Comparison of ENCODE assay signal across 12 cellular contexts in genomic region chr2:197806317-197806633, GRCh38. TPM values are rescaled to one million over a fixed set of nuclear protein-coding genes. Genes with fewer than 3 reads are reported as not detected.
DNase-seq lines count a peak whose midpoint lies in the region; ATAC-seq and TF ChIP-seq lines count a peak whose summit lies in the region.
"Had no signal": no experiment of that assay in that cellular context is flagged by ENCODE, and none has a peak within 500 bp of the region (broad histone marks: within the 10 kb centered on the region; RNA-seq: fewer than 3 reads in every experiment).

No MANE protein-coding gene starts in this region.

- no peak overlapping the region for H2BK12ac ChIP-seq in mesenchymal stem cell (ENCODE audit: low read length in 2 of 2)

- H3K27ac ChIP-seq in mesenchymal stem cell (ENCODE audit: low read length, poor library complexity, severe bottlenecking) (no peak overlapping the region), tibial artery (peak overlapping the region in 1 of 2 donors; percentile 87)
- H3K27ac ChIP-seq: neural progenitor cell had no signal

- no peak overlapping the region for H2BK120ac ChIP-seq in mesenchymal stem cell (ENCODE audit: low read depth, low read length)

- no peak overlapping the region for H2AK5ac ChIP-seq in mesenchymal stem cell (ENCODE audit: low read length, severe bottlenecking)

- TF ChIP-seq CTCF in tibial artery (IDR thresholded peaks at IDR 0.05): no peak

- no peak overlapping the region for H4K91ac ChIP-seq in mesenchymal stem cell (ENCODE audit: low read length)

- 50% methylated on average over 2 of the region's 2 CpGs for WGBS in mesenchymal stem cell

- H3K4me3 Mint-ChIP-seq in activated T-cell treated with anti-CD3 and anti-CD28 coated beads, Interleukin-2, amount 50 U/mL, for 4 hours: peak overlapping the region; percentile 86
- peak overlapping the region; percentile 78 for H3K4me3 Mint-ChIP-seq in activated naive CD8-positive, alpha-beta T cell treated with anti-CD3 and anti-CD28 coated beads for 36 hours

- ATAC-seq in activated T-cell treated with anti-CD3 and anti-CD28 coated beads, Interleukin-2, amount 50 U/mL, for 4 hours: no peak
- ATAC-seq in HG02678 (IDR thresholded peaks at IDR 0.05; ENCODE audit: unreplicated experiment): no peak

- H3K27ac Mint-ChIP-seq in activated naive CD8-positive, alpha-beta T cell treated with anti-CD3 and anti-CD28 coated beads for 36 hours: no peak overlapping the region
- H3K27ac Mint-ChIP-seq: neural progenitor cell had no signal

- H3K4me1 ChIP-seq in mesenchymal stem cell (ENCODE audit: control insufficient read depth, insufficient read depth, low read depth, low read length) (peaks cover 8% of the 10 kb centered on the region), tibial artery (peaks cover 0 to 45% (median 8%) of the 10 kb centered on the region in 4 donors)

- no peaks in the 10 kb centered on the region for H3K36me3 ChIP-seq in mesenchymal stem cell (ENCODE audit: control insufficient read depth in 1 of 2, insufficient read depth in 2 of 2, low read depth in 1 of 2, low read length in 2 of 2)
- H3K36me3 ChIP-seq in tibial artery: no peaks in the 10 kb centered on the region
- H3K36me3 ChIP-seq: neural progenitor cell had no signal

- H4K8ac ChIP-seq in mesenchymal stem cell (ENCODE audit: low read length): no peak overlapping the region

- no peaks in the 10 kb centered on the region for H3K27me3 Mint-ChIP-seq in activated T-cell treated with anti-CD3 and anti-CD28 coated beads, Interleukin-2, amount 50 U/mL, for 4 hours (ENCODE audit: low read depth)
- no peaks in the 10 kb centered on the region for H3K27me3 Mint-ChIP-seq in activated naive CD8-positive, alpha-beta T cell treated with anti-CD3 and anti-CD28 coated beads for 36 hours

- intact Hi-C loops in tibial artery (cut with DNase I; ENCODE audit: low total_unique reads): no loop called here

- no peaks in the 10 kb centered on the region for H3K9me3 ChIP-seq in mesenchymal stem cell (ENCODE audit: control insufficient read depth, low read length)
- H3K9me3 ChIP-seq in tibial artery: no peaks in the 10 kb centered on the region

- peaks cover 0 to 34% of the 10 kb centered on the region in 2 experiments for H3K27me3 ChIP-seq in mesenchymal stem cell (ENCODE audit: control insufficient read depth in 1 of 2, insufficient read depth in 1 of 2, low read length in 2 of 2)
- H3K27me3 ChIP-seq in tibial artery: no peaks in the 10 kb centered on the region

- no peak overlapping the region for H3K18ac ChIP-seq in mesenchymal stem cell (ENCODE audit: low read depth in 1 of 2, low read length in 2 of 2)

- no peak overlapping the region for H2AFZ ChIP-seq in mesenchymal stem cell (ENCODE audit: low read depth, low read length)
- H2AFZ ChIP-seq: neural progenitor cell had no signal

- H2BK15ac ChIP-seq in mesenchymal stem cell (ENCODE audit: low read depth, poor library complexity, severe bottlenecking): no peak overlapping the region

- no peaks in the 10 kb centered on the region for H3K36me3 Mint-ChIP-seq in activated T-cell treated with anti-CD3 and anti-CD28 coated beads, Interleukin-2, amount 50 U/mL, for 4 hours (ENCODE audit: insufficient read depth)
- H3K36me3 Mint-ChIP-seq in activated naive CD8-positive, alpha-beta T cell treated with anti-CD3 and anti-CD28 coated beads for 36 hours: no peaks in the 10 kb centered on the region
- H3K36me3 Mint-ChIP-seq: neural progenitor cell had no signal

- H3K14ac ChIP-seq in mesenchymal stem cell (ENCODE audit: low read length in 2 of 2): no peak overlapping the region

- peaks cover 61% of the 10 kb centered on the region for H3K4me1 Mint-ChIP-seq in activated T-cell treated with anti-CD3 and anti-CD28 coated beads, Interleukin-2, amount 50 U/mL, for 4 hours (ENCODE audit: low read depth)
- peaks cover 41% of the 10 kb centered on the region for H3K4me1 Mint-ChIP-seq in activated naive CD8-positive, alpha-beta T cell treated with anti-CD3 and anti-CD28 coated beads for 36 hours

- H3K23ac ChIP-seq in mesenchymal stem cell (ENCODE audit: low read length in 2 of 2): no peak overlapping the region

- peak overlapping the region; percentile 61 for H3K9ac ChIP-seq in mesenchymal stem cell (ENCODE audit: low read length)
- H3K9ac ChIP-seq: neural progenitor cell had no signal

- H3K4me2 ChIP-seq in mesenchymal stem cell (ENCODE audit: low read length, poor library complexity, severe bottlenecking): no peak overlapping the region

- no peak overlapping the region for H3K4ac ChIP-seq in mesenchymal stem cell (ENCODE audit: low read depth in 1 of 2, low read length in 2 of 2)

- no peaks in the 10 kb centered on the region for H3K79me1 ChIP-seq in mesenchymal stem cell (replicated peaks; ENCODE audit: low read length, poor library complexity, severe bottlenecking)

- no peak overlapping the region for H2BK5ac ChIP-seq in mesenchymal stem cell (ENCODE audit: low read depth, low read length, poor library complexity, severe bottlenecking)

- H3K4me3 ChIP-seq in mesenchymal stem cell (ENCODE audit: insufficient read depth in 1 of 2, low read depth in 1 of 2, low read length in 2 of 2) (peak overlapping the region in 1 of 2 experiments; percentile 80), tibial artery (peak overlapping the region; percentile 95)

- DNase-seq in activated T-cell treated with anti-CD3 and anti-CD28 coated beads, Interleukin-2, amount 50 U/mL, for 4 hours: no peak
- DNase-seq in activated T-cell treated with anti-CD3 and anti-CD28 coated beads, Interleukin-2, amount 50 U/mL, for 48 hours: no peak
- no peak for DNase-seq in activated naive CD8-positive, alpha-beta T cell treated with anti-CD3 and anti-CD28 coated beads for 36 hours
- DNase-seq in mesenchymal stem cell (no peak), tibial artery (no peak), cerebellum (ENCODE audit: low spot score) (no peak), amniotic stem cell (lab: John Stamatoyannopoulos, UW) (no peak)
- DNase-seq: NCI-H1092 treated with DMSO at 0.1 percent for 48 hours had no signal

- H3K9me3 Mint-ChIP-seq in activated T-cell treated with anti-CD3 and anti-CD28 coated beads, Interleukin-2, amount 50 U/mL, for 4 hours: no peaks in the 10 kb centered on the region
- no peaks in the 10 kb centered on the region for H3K9me3 Mint-ChIP-seq in activated naive CD8-positive, alpha-beta T cell treated with anti-CD3 and anti-CD28 coated beads for 36 hours
- H3K9me3 Mint-ChIP-seq: neural progenitor cell had no signal

RNA-seq across cellular contexts. Expression of gene PLCL1, which starts 1.9 kb away (rescaled TPM):
- total RNA-seq in activated T-cell treated with anti-CD3 and anti-CD28 coated beads, Interleukin-2, amount 50 U/mL, for 4 hours: 1 to 10 TPM in 2 of 3 donors, under 1 TPM in 1; 0.94 to 1.8 (median 1.2) TPM
- under 1 TPM; 0.22 to 0.23 TPM for total RNA-seq in activated naive CD8-positive, alpha-beta T cell treated with anti-CD3 and anti-CD28 coated beads for 36 hours
- 0.18 TPM for polyA plus RNA-seq in mesenchymal stem cell (2013, experiment 1 of 2)
- polyA plus RNA-seq in mesenchymal stem cell (2013, experiment 2 of 2): 0.19 TPM
- 13.0 TPM for total RNA-seq in cerebellum

RNA-seq across cellular contexts. Expression of gene BOLL, which starts 21.2 kb away (rescaled TPM):
- total RNA-seq in activated T-cell treated with anti-CD3 and anti-CD28 coated beads, Interleukin-2, amount 50 U/mL, for 4 hours: not detected
- not detected for total RNA-seq in activated naive CD8-positive, alpha-beta T cell treated with anti-CD3 and anti-CD28 coated beads for 36 hours
- polyA plus RNA-seq in mesenchymal stem cell (2013, experiment 1 of 2): not detected
- polyA plus RNA-seq in mesenchymal stem cell (2013, experiment 2 of 2): not detected
- not detected for total RNA-seq in cerebellum
- total RNA-seq: T-helper 1 cell treated with Interleukin-12 subunit alpha and Interleukin-12 subunit beta and Interleukin-4 antibody, amounts not matched to agents 30 ng/mL and 1 ng/mL, for 36 hours had no signal
- polyA plus RNA-seq: BJ had no signal
